In the genomic region with DNA sequence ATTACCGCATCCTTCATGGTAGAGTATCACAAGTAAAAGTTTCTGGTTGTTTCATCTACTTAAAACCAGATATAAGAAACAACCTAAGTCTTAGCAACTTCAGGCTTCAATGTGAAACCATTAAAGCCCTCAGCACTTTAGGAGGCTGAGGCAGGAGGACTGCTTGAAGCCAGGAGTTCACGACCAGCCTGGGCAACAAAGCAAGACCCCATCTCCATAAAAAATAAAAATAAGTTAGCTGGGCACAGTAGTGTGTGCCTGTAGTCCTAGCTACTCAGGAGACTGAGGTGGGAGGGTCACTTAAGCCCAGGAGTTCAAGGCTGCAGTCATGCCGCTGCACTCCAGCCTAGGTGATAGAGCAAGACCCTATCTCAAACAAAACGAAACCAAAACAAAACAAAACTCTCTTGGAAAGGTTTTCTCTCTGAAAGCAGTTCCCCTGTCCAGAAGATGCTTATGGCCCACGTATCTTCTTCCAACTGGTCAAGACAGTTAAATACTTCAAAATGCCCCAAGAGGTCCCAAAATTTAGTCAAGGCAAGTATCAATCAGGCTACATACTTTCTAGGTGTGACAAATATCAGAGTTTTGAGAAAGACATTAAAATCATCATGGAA, we compare ENCODE assay signal across 1 cellular context.
TF ChIP-seq lines count a peak whose summit lies in the region.

No MANE protein-coding gene starts in this region.

TF ChIP-seq in endothelial cell of umbilical vein, 7 proteins besides CTCF, POLR2A, EP300 and RAD21:
- TF ChIP-seq EZH2 (IDR thresholded peaks at IDR 0.05; ENCODE audit: borderline replicate concordance, low read depth, low read length, severe bottlenecking), result no peak
- no peak for TF ChIP-seq MYC (IDR thresholded peaks at IDR 0.05; ENCODE audit: low read depth, low read length)
- no peak for TF ChIP-seq GATA2 (IDR thresholded peaks at IDR 0.05; ENCODE audit: insufficient read depth, insufficient read length, low read depth, low read length)
- TF ChIP-seq JUN (IDR thresholded peaks at IDR 0.05; ENCODE audit: borderline replicate concordance, insufficient read depth, insufficient read length, low read depth), result no peak
- TF ChIP-seq, protein P1, sequence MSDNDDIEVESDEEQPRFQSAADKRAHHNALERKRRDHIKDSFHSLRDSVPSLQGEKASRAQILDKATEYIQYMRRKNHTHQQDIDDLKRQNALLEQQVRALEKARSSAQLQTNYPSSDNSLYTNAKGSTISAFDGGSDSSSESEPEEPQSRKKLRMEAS (IDR thresholded peaks at IDR 0.05; ENCODE audit: insufficient read depth, insufficient read length), result no peak
- no peak for TF ChIP-seq POLR2AphosphoS5 (IDR thresholded peaks at IDR 0.05; ENCODE audit: insufficient read depth, low read depth, low read length)
- no peak for TF ChIP-seq FOS (IDR thresholded peaks at IDR 0.05; ENCODE audit: borderline replicate concordance, insufficient read depth, low read length)
